ENCODE assay signal across 21 cellular contexts in the genomic region with DNA sequence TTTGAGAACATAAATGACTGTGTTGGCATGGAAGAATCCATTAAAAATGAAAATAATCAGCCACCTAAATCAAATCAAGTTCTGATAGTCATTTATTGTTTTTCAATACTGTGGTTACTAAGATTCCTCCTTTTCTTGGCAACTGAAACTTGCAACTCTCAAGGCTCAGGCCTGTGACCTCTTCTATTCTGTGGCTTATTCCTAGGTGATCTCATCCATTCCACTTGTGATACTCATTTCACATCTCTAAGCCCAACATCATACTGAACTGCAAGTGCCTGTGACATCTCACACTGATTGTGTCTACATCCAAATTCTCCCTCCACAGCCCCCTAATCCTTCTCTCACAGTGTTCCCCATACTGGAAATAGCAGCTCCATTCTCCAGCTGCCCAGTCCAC. TPM values are rescaled to one million over a fixed set of nuclear protein-coding genes. Genes with fewer than 3 reads are reported as not detected.
DNase-seq lines count a peak whose midpoint lies in the region; ATAC-seq and TF ChIP-seq lines count a peak whose summit lies in the region.
"Had no signal": no experiment of that assay in that cellular context is flagged by ENCODE, and none has a peak within 500 bp of the region (broad histone marks: within the 10 kb centered on the region; RNA-seq: fewer than 3 reads in every experiment).

No MANE protein-coding gene starts in this region.

- intact Hi-C loops in activated CD4-positive, alpha-beta T cell treated with anti-CD3 and anti-CD28 coated beads for 36 hours (cut with DNase I, micrococcal nuclease): loop anchor here in 1 of 2 experiments (10.0 kb wide), 1 partner anchor 708 kb away; no protein-coding TSS in a partner anchor

- H3K27ac Mint-ChIP-seq in activated CD4-positive, alpha-beta T cell treated with anti-CD3 and anti-CD28 coated beads for 36 hours: no peak overlapping the region
- H3K27ac Mint-ChIP-seq: activated B cell treated with CpG ODN at 0.5 μM for 24 hours; activated naive CD4-positive, alpha-beta T cell treated with anti-CD3 and anti-CD28 coated beads, Interleukin-2, amount 10 ng/mL, durations not matched to agents 7 days and 5 days; T-cell had no signal

- H3K9me3 Mint-ChIP-seq in activated CD4-positive, alpha-beta T cell treated with anti-CD3 and anti-CD28 coated beads for 36 hours (ENCODE audit: low read depth): no peaks in the 10 kb centered on the region
- H3K9me3 Mint-ChIP-seq: activated naive CD4-positive, alpha-beta T cell treated with anti-CD3 and anti-CD28 coated beads, Interleukin-2, amount 10 ng/mL, durations not matched to agents 7 days and 5 days; T-cell had no signal

- no peaks in the 10 kb centered on the region for H4K20me1 ChIP-seq in smooth muscle cell (ENCODE audit: low read depth)

- DNase-seq in activated CD4-positive, alpha-beta T cell treated with anti-CD3 and anti-CD28 coated beads for 36 hours: no peak
- DNase-seq in activated CD4-positive, alpha-beta T cell treated with anti-CD3 and anti-CD28 coated beads for 1 hour: no peak
- no peak for DNase-seq in RWPE2 (ENCODE audit: low spot score)
- peak; percentile 77 for DNase-seq in fibroblast of peridontal ligament (ENCODE audit: extremely low read depth)
- DNase-seq in smooth muscle cell (lab: John Stamatoyannopoulos, UW; ENCODE audit: unreplicated experiment): no peak
- DNase-seq in SHP77 treated with DMSO at 0.1 percent for 48 hours (lab: John Stamatoyannopoulos, UW): no peak
- no peak for DNase-seq in Ammon's horn (ENCODE audit: low spot score)
- no peak for DNase-seq in stimulated activated CD4-positive, alpha-beta T cell treated with anti-CD3 and anti-CD28 coated beads, Interleukin-4, amount 100 ng/mL, for 4 hours
- DNase-seq: 8988T; activated B cell treated with CpG ODN at 0.5 μM for 24 hours; activated naive CD4-positive, alpha-beta T cell treated with anti-CD3 and anti-CD28 coated beads, Interleukin-2, amount 10 ng/mL, durations not matched to agents 7 days and 5 days; cerebellar nuclear complex; GDM1; heart right ventricle; left colon; MM.1S; NCI-H2029 treated with DMSO at 0.1 percent for 48 hours; NCI-H526 treated with DMSO at 0.1 percent for 48 hours; T-cell had no signal

- no peaks in the 10 kb centered on the region for H3F3A ChIP-seq in smooth muscle cell (ENCODE audit: low read depth)

- CTCF ChIA-PET in activated CD4-positive, alpha-beta T cell treated with anti-CD3 and anti-CD28 coated beads for 36 hours (lab: Charles Lee): no interaction called here

- H3K36me3 ChIP-seq in RWPE2 (ENCODE audit: low read depth) (no peaks in the 10 kb centered on the region), smooth muscle cell (ENCODE audit: low read depth) (no peaks in the 10 kb centered on the region)
- H3K36me3 ChIP-seq: heart right ventricle, suprapubic skin had no signal

- POLR2A ChIA-PET in activated CD4-positive, alpha-beta T cell treated with anti-CD3 and anti-CD28 coated beads for 36 hours (lab: Charles Lee): no interaction called here

- H3K4me3 ChIP-seq in RWPE2 (ENCODE audit: severe bottlenecking): no peak overlapping the region
- H3K4me3 ChIP-seq in smooth muscle cell: no peak overlapping the region
- H3K4me3 ChIP-seq: heart right ventricle, suprapubic skin had no signal

- H3K9me3 ChIP-seq in RWPE2 (ENCODE audit: severe bottlenecking) (no peaks in the 10 kb centered on the region), smooth muscle cell (replicated peaks; ENCODE audit: low read depth) (no peaks in the 10 kb centered on the region)
- H3K9me3 ChIP-seq: heart right ventricle, suprapubic skin had no signal

- H3K4me2 ChIP-seq in smooth muscle cell: no peak overlapping the region

- TF ChIP-seq CTCF in RWPE2 (IDR thresholded peaks at IDR 0.05; ENCODE audit: poor library complexity, severe bottlenecking) (no peak), smooth muscle cell (IDR thresholded peaks at IDR 0.05; ENCODE audit: borderline replicate concordance, insufficient read depth, poor library complexity, severe bottlenecking) (no peak)

- H3K4me1 ChIP-seq in RWPE2 (ENCODE audit: insufficient read depth, poor library complexity, severe bottlenecking) (no peaks in the 10 kb centered on the region), smooth muscle cell (ENCODE audit: low read depth) (peaks cover 19% of the 10 kb centered on the region)

- H3K27me3 ChIP-seq in RWPE2 (ENCODE audit: insufficient read depth, poor library complexity, severe bottlenecking) (peaks cover 37% of the 10 kb centered on the region), smooth muscle cell (ENCODE audit: low read depth) (no peaks in the 10 kb centered on the region)

- H3K36me3 Mint-ChIP-seq in activated CD4-positive, alpha-beta T cell treated with anti-CD3 and anti-CD28 coated beads for 36 hours (ENCODE audit: low read depth): no peaks in the 10 kb centered on the region
- H3K36me3 Mint-ChIP-seq: activated naive CD4-positive, alpha-beta T cell treated with anti-CD3 and anti-CD28 coated beads, Interleukin-2, amount 10 ng/mL, durations not matched to agents 7 days and 5 days; T-cell had no signal

- no peak overlapping the region for H3K27ac ChIP-seq in RWPE2 (ENCODE audit: poor library complexity, severe bottlenecking)
- H3K27ac ChIP-seq in smooth muscle cell (ENCODE audit: low read depth): peak overlapping the region; percentile 61
- H3K27ac ChIP-seq: heart right ventricle, suprapubic skin had no signal

- no peak overlapping the region for H2AFZ ChIP-seq in smooth muscle cell (ENCODE audit: low read depth)

- H3K4me1 Mint-ChIP-seq in activated CD4-positive, alpha-beta T cell treated with anti-CD3 and anti-CD28 coated beads for 36 hours: peaks cover 2% of the 10 kb centered on the region

- H3K27me3 Mint-ChIP-seq in activated CD4-positive, alpha-beta T cell treated with anti-CD3 and anti-CD28 coated beads for 36 hours: peaks cover 33% of the 10 kb centered on the region

- no peak overlapping the region for H3K9ac ChIP-seq in smooth muscle cell (ENCODE audit: low read depth)

- peak; percentile 39 for ATAC-seq in activated CD4-positive, alpha-beta T cell treated with anti-CD3 and anti-CD28 coated beads for 36 hours
- 0 out of 3 replicates have a peak, but pooled peaks have one; percentile 42 for ATAC-seq in RWPE2 (ENCODE audit: low read depth)
- ATAC-seq: heart right ventricle, left colon, T-cell had no signal

- H3K4me3 Mint-ChIP-seq in activated CD4-positive, alpha-beta T cell treated with anti-CD3 and anti-CD28 coated beads for 36 hours: no peak overlapping the region
- H3K4me3 Mint-ChIP-seq: activated B cell treated with CpG ODN at 0.5 μM for 24 hours; activated naive CD4-positive, alpha-beta T cell treated with anti-CD3 and anti-CD28 coated beads, Interleukin-2, amount 10 ng/mL, durations not matched to agents 7 days and 5 days; T-cell had no signal

- H3K79me2 ChIP-seq in smooth muscle cell (ENCODE audit: low read depth): no peaks in the 10 kb centered on the region

RNA-seq across cellular contexts. Expression of a gene that starts 4.8 kb away (rescaled TPM):
- not detected for total RNA-seq in activated CD4-positive, alpha-beta T cell treated with anti-CD3 and anti-CD28 coated beads for 36 hours
- total RNA-seq in smooth muscle cell: 33.7 and 38.8 TPM in 2 replicates
- polyA plus RNA-seq in smooth muscle cell: 21.2 and 24.9 TPM in 2 replicates
- total RNA-seq: activated B cell treated with CpG ODN at 0.5 μM for 24 hours, HT-29, T-cell had no signal

Comparison
In these comparisons a context has a peak if more than half of its experiments do, and no peak if none do; other contexts are left out.
1. RNA of a gene that starts 4.8 kb away (total RNA-seq): 33.7 to 38.8 TPM in smooth muscle cell; not detected in activated CD4-positive, alpha-beta T cell treated with anti-CD3 and anti-CD28 coated beads for 36 hours; every median in the first group is over 10 times any median in the second.